9 cellular contexts compared by ENCODE assay signal in genomic region chr13:104318121-104318520, GRCh38.
A peak's percentile ranks its signal among the peaks of the same experiment; 100 is the strongest.
DNase-seq lines count a peak whose midpoint lies in the region; ATAC-seq and TF ChIP-seq lines count a peak whose summit lies in the region.
"Had no signal": no experiment of that assay in that cellular context is flagged by ENCODE, and none has a peak within 500 bp of the region (broad histone marks: within the 10 kb centered on the region; RNA-seq: fewer than 3 reads in every experiment).

No MANE protein-coding gene starts in this region.

- H3K4me3 ChIP-seq in PC-9: no peak overlapping the region
- H3K4me3 ChIP-seq in fibroblast of lung (replicated peaks in 1 of 4; ENCODE audit: control extremely low read depth in 1 of 4, insufficient read depth in 1 of 4, low read depth in 3 of 4, low read length in 4 of 4): no peak overlapping the region
- H3K4me3 ChIP-seq: A549 had no signal

- peak overlapping the region; percentile 56; the same call in 1 of the 2 replicates for H2AFZ ChIP-seq in PC-9
- H2AFZ ChIP-seq in fibroblast of lung (ENCODE audit: low read length): no peak overlapping the region

- no peaks in the 10 kb centered on the region for H4K20me1 ChIP-seq in PC-9 (ENCODE audit: insufficient read depth)
- H4K20me1 ChIP-seq in fibroblast of lung (ENCODE audit: control insufficient read depth, extremely low read depth, insufficient read depth, low read length): no peaks in the 10 kb centered on the region

- H3K4me1 Mint-ChIP-seq in stimulated activated naive CD8-positive, alpha-beta T cell treated with anti-CD3 and anti-CD28 coated beads, Interleukin-15, amount 100 ng/mL, for 72 hours: no peaks in the 10 kb centered on the region

- H3K27ac ChIP-seq in PC-9 (no peak overlapping the region), fibroblast of lung (ENCODE audit: insufficient read depth, low read length) (no peak overlapping the region)
- H3K27ac ChIP-seq: A549 had no signal

- H3K27ac Mint-ChIP-seq in stimulated activated naive CD8-positive, alpha-beta T cell treated with anti-CD3 and anti-CD28 coated beads, Interleukin-15, amount 100 ng/mL, for 72 hours: no peak overlapping the region

- H3K9me3 ChIP-seq in PC-9 (ENCODE audit: insufficient read depth, low read depth): no peaks in the 10 kb centered on the region; the same call in 1 of the 2 replicates
- H3K9me3 ChIP-seq in fibroblast of lung (ENCODE audit: control insufficient read depth, insufficient read depth, low read depth, low read length): no peaks in the 10 kb centered on the region
- H3K9me3 ChIP-seq: A549 had no signal

- intact Hi-C loops in PC-9 (cut with micrococcal nuclease; ENCODE audit: unreplicated experiment): loop anchor here (5.0 to 10.0 kb wide), 5 partner anchors 89 to 1277 kb away; no protein-coding TSS in a partner anchor

- BruUV-seq in PC-9 (replicated peaks; lab: Mats Ljungman, UMichigan): no TSS peak

- no peak overlapping the region for H3K4me3 Mint-ChIP-seq in stimulated activated naive CD8-positive, alpha-beta T cell treated with anti-CD3 and anti-CD28 coated beads, Interleukin-15, amount 100 ng/mL, for 72 hours

- no peaks in the 10 kb centered on the region for H3K9me3 Mint-ChIP-seq in stimulated activated naive CD8-positive, alpha-beta T cell treated with anti-CD3 and anti-CD28 coated beads, Interleukin-15, amount 100 ng/mL, for 72 hours

- DNase-seq in DMS53 (lab: John Stamatoyannopoulos, UW) (peak; percentile 25), DMS53 treated with DMSO at 0.1 percent for 48 hours (lab: John Stamatoyannopoulos, UW; ENCODE audit: unreplicated experiment) (no peak), PC-9 (no peak), fibroblast of lung (ENCODE audit: low read depth in 2 of 2) (peak; percentile 57 to 69), renal cortical epithelial cell (ENCODE audit: low read depth) (peak; percentile 62)
- no peak for DNase-seq in stimulated activated naive CD8-positive, alpha-beta T cell treated with anti-CD3 and anti-CD28 coated beads, Interleukin-15, amount 100 ng/mL, for 72 hours
- DNase-seq in stimulated activated CD4-positive, alpha-beta T cell treated with anti-CD3 and anti-CD28 coated beads, Interleukin-2, amount 100 ng/mL, for 48 hours: no peak

- CTCF ChIA-PET in PC-9 (lab: Charles Lee): interaction anchor here (0.9 kb wide), 1 partner anchor 253 kb away, joined by 3 read pairs; no protein-coding TSS in a partner anchor

- H3K9ac ChIP-seq in fibroblast of lung (ENCODE audit: insufficient read depth, low read length): no peak overlapping the region

- peaks cover 7% of the 10 kb centered on the region; the same call in 1 of the 2 replicates for H3F3A ChIP-seq in PC-9 (ENCODE audit: insufficient read depth, low read depth)

- ATAC-seq in stimulated activated naive CD8-positive, alpha-beta T cell treated with anti-CD3 and anti-CD28 coated beads, Interleukin-15, amount 100 ng/mL, for 72 hours: no peak
- ATAC-seq in GM21515 (IDR thresholded peaks at IDR 0.05; ENCODE audit: unreplicated experiment): no peak
- ATAC-seq: A549 had no signal

- no peaks in the 10 kb centered on the region for H3K9me2 ChIP-seq in PC-9 (ENCODE audit: insufficient read depth)

- H3K27me3 ChIP-seq in PC-9 (ENCODE audit: insufficient read depth, low read depth) (no peaks in the 10 kb centered on the region), fibroblast of lung (ENCODE audit: control insufficient read depth, insufficient read depth, low read length) (no peaks in the 10 kb centered on the region)

- no peaks in the 10 kb centered on the region for H3K79me2 ChIP-seq in PC-9 (ENCODE audit: low read depth)
- no peaks in the 10 kb centered on the region for H3K79me2 ChIP-seq in fibroblast of lung (ENCODE audit: control insufficient read depth, insufficient read depth, low read length)

- H3K4me1 ChIP-seq in PC-9 (replicated peaks; ENCODE audit: insufficient read depth): peaks cover 15% of the 10 kb centered on the region
- no peaks in the 10 kb centered on the region for H3K4me1 ChIP-seq in fibroblast of lung (ENCODE audit: control insufficient read depth, extremely low read depth, insufficient read depth, low read length)

- peak; percentile 55; the same call in 1 of the 2 replicates for TF ChIP-seq CTCF in PC-9 (conservative IDR thresholded peaks at IDR 0.05)
- peak in 1 of 2 donors; percentile 61 for TF ChIP-seq CTCF in fibroblast of lung (conservative IDR thresholded peaks at IDR 0.05 in 1 of 2, IDR thresholded peaks at IDR 0.05 in 1 of 2; ENCODE audit: low read depth in 1 of 2, low read length in 2 of 2)

- POLR2A ChIA-PET in PC-9 (lab: Charles Lee; ENCODE audit: unreplicated experiment): no interaction called here

- H3K4me2 ChIP-seq in PC-9: no peak overlapping the region
- no peak overlapping the region for H3K4me2 ChIP-seq in fibroblast of lung (ENCODE audit: extremely low read depth, insufficient read depth, low read length)
- H3K4me2 ChIP-seq: A549 had no signal

- H3K36me3 ChIP-seq in PC-9 (ENCODE audit: low read depth) (no peaks in the 10 kb centered on the region), fibroblast of lung (ENCODE audit: control insufficient read depth, insufficient read depth, low read length) (no peaks in the 10 kb centered on the region)

- no peaks in the 10 kb centered on the region for H3K27me3 Mint-ChIP-seq in stimulated activated naive CD8-positive, alpha-beta T cell treated with anti-CD3 and anti-CD28 coated beads, Interleukin-15, amount 100 ng/mL, for 72 hours

Comparison
In these comparisons a context has a peak if more than half of its experiments do, and no peak if none do; other contexts are left out.
1. DNase-seq: peak in DMS53 (single experiment), fibroblast of lung (2 of 2) and renal cortical epithelial cell (single experiment); none in DMS53 treated with DMSO at 0.1 percent for 48 hours (single experiment), PC-9 (0 of 2), stimulated activated naive CD8-positive, alpha-beta T cell treated with anti-CD3 and anti-CD28 coated beads, Interleukin-15, amount 100 ng/mL, for 72 hours (0 of 2) and stimulated activated CD4-positive, alpha-beta T cell treated with anti-CD3 and anti-CD28 coated beads, Interleukin-2, amount 100 ng/mL, for 48 hours (0 of 2).